In genomic region chr20:41126719-41127118, GRCh38 we compare ENCODE assay signal across 28 cellular contexts. TPM values are rescaled to one million over a fixed set of nuclear protein-coding genes. Genes with fewer than 3 reads are reported as not detected.
A peak's percentile ranks its signal among the peaks of the same experiment; 100 is the strongest.
DNase-seq lines count a peak whose midpoint lies in the region; ATAC-seq, FAIRE-seq and TF ChIP-seq lines count a peak whose summit lies in the region.
"Had no signal": no experiment of that assay in that cellular context is flagged by ENCODE, and none has a peak within 500 bp of the region (broad histone marks: within the 10 kb centered on the region; RNA-seq: fewer than 3 reads in every experiment).

No MANE protein-coding gene starts in this region.

- peaks cover 46% of the 10 kb centered on the region for H3K36me3 Mint-ChIP-seq in T-helper 2 cell treated with Interferon-gamma antibody and Interleukin-4, amounts not matched to agents 5 μg/mL and 100 μg/mL, for 36 hours (ENCODE audit: low read depth)
- H3K36me3 Mint-ChIP-seq in dendritic cell treated with granulocyte-macrophage colony-stimulating factor and Interleukin-4, amounts not matched to agents 40 ng/mL and 50 ng/mL, for 4 days (ENCODE audit: low read depth), result peaks cover 60% of the 10 kb centered on the region

- TF ChIP-seq POLR2A in GM18505 (IDR thresholded peaks at IDR 0.05; ENCODE audit: borderline replicate concordance, extremely low read depth, insufficient read depth, insufficient read length), result no peak

- no peaks in the 10 kb centered on the region for H3K9me3 ChIP-seq in right cardiac atrium (ENCODE audit: control insufficient read depth, low read length)
- H3K9me3 ChIP-seq: ascending aorta, psoas muscle, tibial artery had no signal

- FAIRE-seq in D721Med (lab: Jason Lieb, UNC), result no peak
- FAIRE-seq: frontal cortex, H54 had no signal

- ATAC-seq in right cardiac atrium (no peak), left cardiac atrium (no peak), sciatic nerve (peak; percentile 10), GM18505 (IDR thresholded peaks at IDR 0.05; ENCODE audit: unreplicated experiment) (no peak)

- peaks cover 6% of the 10 kb centered on the region for H3K4me1 Mint-ChIP-seq in T-helper 2 cell treated with Interferon-gamma antibody and Interleukin-4, amounts not matched to agents 5 μg/mL and 100 μg/mL, for 36 hours (ENCODE audit: low read depth)
- no peaks in the 10 kb centered on the region for H3K4me1 Mint-ChIP-seq in dendritic cell treated with granulocyte-macrophage colony-stimulating factor and Interleukin-4, amounts not matched to agents 40 ng/mL and 50 ng/mL, for 4 days (ENCODE audit: low read depth)
- H3K4me1 Mint-ChIP-seq: CD14-positive monocyte, endodermal cell had no signal

- H3K4me3 ChIP-seq in right cardiac atrium (ENCODE audit: low read length), result no peak overlapping the region
- H3K4me3 ChIP-seq: ascending aorta, psoas muscle, skin epidermis, tibial artery had no signal

- no peaks in the 10 kb centered on the region for H3K27me3 Mint-ChIP-seq in T-helper 2 cell treated with Interferon-gamma antibody and Interleukin-4, amounts not matched to agents 5 μg/mL and 100 μg/mL, for 36 hours (ENCODE audit: low read depth)
- no peaks in the 10 kb centered on the region for H3K27me3 Mint-ChIP-seq in dendritic cell treated with granulocyte-macrophage colony-stimulating factor and Interleukin-4, amounts not matched to agents 40 ng/mL and 50 ng/mL, for 4 days

- H3K4me3 Mint-ChIP-seq in T-helper 2 cell treated with Interferon-gamma antibody and Interleukin-4, amounts not matched to agents 5 μg/mL and 100 μg/mL, for 36 hours, result no peak overlapping the region
- no peak overlapping the region for H3K4me3 Mint-ChIP-seq in dendritic cell treated with granulocyte-macrophage colony-stimulating factor and Interleukin-4, amounts not matched to agents 40 ng/mL and 50 ng/mL, for 4 days
- H3K4me3 Mint-ChIP-seq: activated T-cell treated with anti-CD3 and anti-CD28 coated beads, Interleukin-2, amount 50 U/mL, for 4 hours; CD14-positive monocyte; endodermal cell had no signal

- no peaks in the 10 kb centered on the region for H3K4me1 ChIP-seq in right cardiac atrium (ENCODE audit: control insufficient read depth, insufficient read depth, low read length)
- H3K4me1 ChIP-seq: ascending aorta, psoas muscle, tibial artery had no signal

- TF ChIP-seq CTCF in D721Med (IDR thresholded peaks at IDR 0.05; ENCODE audit: insufficient read depth, missing control alignments), result no peak

- H3K27ac ChIP-seq in right cardiac atrium (ENCODE audit: low read length), result peak overlapping the region; percentile 32
- H3K27ac ChIP-seq: 22Rv1, ascending aorta, psoas muscle, skin epidermis, tibial artery had no signal

- WGBS in right cardiac atrium, result 77% methylated on average over 3 of the region's 3 CpGs

- H3K27me3 ChIP-seq in right cardiac atrium (ENCODE audit: control insufficient read depth, insufficient read depth), result no peaks in the 10 kb centered on the region
- H3K27me3 ChIP-seq: ascending aorta, tibial artery had no signal

- no peak for DNase-seq in T-helper 2 cell treated with Interferon-gamma antibody and Interleukin-4, amounts not matched to agents 5 μg/mL and 100 μg/mL, for 36 hours (ENCODE audit: low spot score)
- DNase-seq in T-helper 2 cell (no peak), right cardiac atrium (no peak), left cardiac atrium (no peak), sciatic nerve (ENCODE audit: low spot score) (no peak), D721Med (ENCODE audit: insufficient read length, low spot score) (no peak)
- DNase-seq: activated CD4-positive, CD25-positive, alpha-beta regulatory T cell; activated CD8-positive, alpha-beta memory T cell treated with anti-CD3 and anti-CD28 coated beads for 24 hours; activated T-cell treated with anti-CD3 and anti-CD28 coated beads, Interleukin-2, amount 50 U/mL, for 4 hours; cortex of kidney; endodermal cell; KBM-7; MM.1S; NCI-H2029; NCI-H526; nucleus accumbens; psoas muscle; SHP77 treated with DMSO at 0.1 percent for 48 hours; tibial artery had no signal

- no peaks in the 10 kb centered on the region for H3K9me3 Mint-ChIP-seq in T-helper 2 cell treated with Interferon-gamma antibody and Interleukin-4, amounts not matched to agents 5 μg/mL and 100 μg/mL, for 36 hours
- H3K9me3 Mint-ChIP-seq in dendritic cell treated with granulocyte-macrophage colony-stimulating factor and Interleukin-4, amounts not matched to agents 40 ng/mL and 50 ng/mL, for 4 days, result no peaks in the 10 kb centered on the region
- H3K9me3 Mint-ChIP-seq: activated naive CD4-positive, alpha-beta T cell treated with anti-CD3 and anti-CD28 coated beads, Interleukin-2, amount 50 U/mL, for 72 hours; activated T-cell treated with anti-CD3 and anti-CD28 coated beads, Interleukin-2, amount 50 U/mL, for 4 hours had no signal

- intact Hi-C loops in right cardiac atrium (cut with DNase I) (no loop called here), left cardiac atrium (cut with DNase I) (no loop called here), sciatic nerve (cut with DNase I) (no loop called here)
- intact Hi-C loops in dendritic cell treated with granulocyte-macrophage colony-stimulating factor and Interleukin-4, amounts not matched to agents 40 ng/mL and 50 ng/mL, for 4 days (cut with micrococcal nuclease), result no loop called here

- peak overlapping the region; percentile 4 for H3K27ac Mint-ChIP-seq in T-helper 2 cell treated with Interferon-gamma antibody and Interleukin-4, amounts not matched to agents 5 μg/mL and 100 μg/mL, for 36 hours
- H3K27ac Mint-ChIP-seq in dendritic cell treated with granulocyte-macrophage colony-stimulating factor and Interleukin-4, amounts not matched to agents 40 ng/mL and 50 ng/mL, for 4 days, result peak overlapping the region; percentile 30
- H3K27ac Mint-ChIP-seq: endodermal cell had no signal

RNA-seq across cellular contexts. Expression of gene PLCG1, which starts 10.6 kb away (rescaled TPM):
- total RNA-seq in right cardiac atrium (10 to 100 TPM; 50.1 to 62.2 (median 58.3) TPM), left cardiac atrium (10 to 100 TPM; 40.0 to 64.8 TPM), sciatic nerve (148 TPM)
- 45.6 TPM for polyA plus RNA-seq in right cardiac atrium
